In genomic region chr4:3435684-3435956, GRCh38 we compare ENCODE assay signal across 26 cellular contexts. TPM values are rescaled to one million over a fixed set of nuclear protein-coding genes. Genes with fewer than 3 reads are reported as not detected.
"Had no signal": no experiment of that assay in that cellular context is flagged by ENCODE, and none has a peak within 500 bp of the region (broad histone marks: within the 10 kb centered on the region; RNA-seq: fewer than 3 reads in every experiment).

No MANE protein-coding gene starts in this region.

- H3K27ac Mint-ChIP-seq: activated CD4-positive, alpha-beta memory T cell treated with anti-CD3 and anti-CD28 coated beads for 36 hours; activated CD4-positive, alpha-beta T cell treated with anti-CD3 and anti-CD28 coated beads, Interleukin-2, amount 10 ng/mL, durations not matched to agents 24 days and 14 days; activated naive CD8-positive, alpha-beta T cell treated with anti-CD3 and anti-CD28 coated beads, Interleukin-2, amount 50 U/mL, for 24 hours; T-helper 17 cell; WTC11 had no signal

- H3K27me3 Mint-ChIP-seq: activated CD4-positive, alpha-beta memory T cell treated with anti-CD3 and anti-CD28 coated beads for 36 hours; activated CD4-positive, alpha-beta T cell treated with anti-CD3 and anti-CD28 coated beads, Interleukin-2, amount 10 ng/mL, durations not matched to agents 24 days and 14 days; activated naive CD8-positive, alpha-beta T cell treated with anti-CD3 and anti-CD28 coated beads, Interleukin-2, amount 50 U/mL, for 24 hours; brain; T-helper 17 cell had no signal

- H3K27me3 ChIP-seq: ascending aorta, MG63, Peyer's patch had no signal

- H3K27ac ChIP-seq: Peyer's patch had no signal

- ATAC-seq: activated naive CD4-positive, alpha-beta T cell treated with anti-CD3 and anti-CD28 coated beads, Interleukin-2, amount 50 U/mL, for 72 hours; activated naive CD8-positive, alpha-beta T cell treated with anti-CD3 and anti-CD28 coated beads, Interleukin-2, amount 50 U/mL, for 24 hours; activated T-cell treated with anti-CD3 and anti-CD28 coated beads, Interleukin-2, amount 50 U/mL, for 4 hours; T-helper 17 cell had no signal

- H3K4me3 ChIP-seq: ascending aorta, MG63, Peyer's patch had no signal

- H3K4me1 ChIP-seq: Peyer's patch had no signal

- H3K9me3 ChIP-seq: ascending aorta, MG63, Peyer's patch had no signal

- H3K9me3 Mint-ChIP-seq: activated CD4-positive, alpha-beta memory T cell treated with anti-CD3 and anti-CD28 coated beads for 36 hours; activated CD4-positive, alpha-beta T cell treated with anti-CD3 and anti-CD28 coated beads, Interleukin-2, amount 10 ng/mL, durations not matched to agents 24 days and 14 days; activated naive CD4-positive, alpha-beta T cell treated with anti-CD3 and anti-CD28 coated beads, Interleukin-2, amount 50 U/mL, for 72 hours; activated naive CD8-positive, alpha-beta T cell treated with anti-CD3 and anti-CD28 coated beads, Interleukin-2, amount 50 U/mL, for 24 hours; activated T-cell treated with anti-CD3 and anti-CD28 coated beads, Interleukin-2, amount 50 U/mL, for 4 hours; WTC11 had no signal

- H3K4me3 Mint-ChIP-seq: activated CD4-positive, alpha-beta memory T cell treated with anti-CD3 and anti-CD28 coated beads for 36 hours; activated CD4-positive, alpha-beta T cell treated with anti-CD3 and anti-CD28 coated beads, Interleukin-2, amount 10 ng/mL, durations not matched to agents 24 days and 14 days; activated naive CD8-positive, alpha-beta T cell treated with anti-CD3 and anti-CD28 coated beads, Interleukin-2, amount 50 U/mL, for 24 hours; activated T-cell treated with anti-CD3 and anti-CD28 coated beads, Interleukin-2, amount 50 U/mL, for 4 hours; brain; T-helper 17 cell; WTC11 had no signal

- H3K36me3 ChIP-seq: MG63, Peyer's patch had no signal

- H3K4me1 Mint-ChIP-seq: activated CD4-positive, alpha-beta T cell treated with anti-CD3 and anti-CD28 coated beads, Interleukin-2, amount 10 ng/mL, durations not matched to agents 24 days and 14 days; activated naive CD8-positive, alpha-beta T cell treated with anti-CD3 and anti-CD28 coated beads, Interleukin-2, amount 50 U/mL, for 24 hours; WTC11 had no signal

- H3K36me3 Mint-ChIP-seq: activated CD4-positive, alpha-beta memory T cell treated with anti-CD3 and anti-CD28 coated beads for 36 hours; activated naive CD4-positive, alpha-beta T cell treated with anti-CD3 and anti-CD28 coated beads, Interleukin-2, amount 50 U/mL, for 72 hours; WTC11 had no signal

- DNase-seq: activated CD4-positive, alpha-beta memory T cell treated with anti-CD3 and anti-CD28 coated beads for 36 hours; activated CD4-positive, alpha-beta T cell treated with anti-CD3 and anti-CD28 coated beads, Interleukin-2, amount 10 ng/mL, durations not matched to agents 24 days and 14 days; activated CD4-positive, CD25-positive, alpha-beta regulatory T cell treated with anti-CD3 and anti-CD28 coated beads, Interleukin-2, amount 50 U/mL, for 72 hours; activated CD8-positive, alpha-beta memory T cell treated with anti-CD3 and anti-CD28 coated beads for 24 hours; activated effector memory CD4-positive, alpha-beta T cell treated with anti-CD3 and anti-CD28 coated beads, Interleukin-2, amount 50 U/mL, for 16 hours; activated naive CD4-positive, alpha-beta T cell treated with Interleukin-2 at 50 U/mL for 16 hours; activated naive CD8-positive, alpha-beta T cell treated with anti-CD3 and anti-CD28 coated beads, Interleukin-2, amount 50 U/mL, for 24 hours; activated T-cell treated with anti-CD3 and anti-CD28 coated beads, Interleukin-2, amount 50 U/mL, for 4 hours; amniotic stem cell; cerebellar nuclear complex; MG63; MV-4-11; NCI-H1105; NCI-H1436; NCI-H187; NCI-H2081; NCI-H446; NCI-H524; Peyer's patch; SHP77 treated with DMSO at 0.1 percent for 48 hours; T-helper 17 cell; T-helper 9 cell had no signal

RNA-seq across cellular contexts. Expression of gene HGFAC, which starts 6.1 kb away (rescaled TPM):
- total RNA-seq: activated CD4-positive, alpha-beta memory T cell treated with anti-CD3 and anti-CD28 coated beads for 36 hours; activated CD4-positive, alpha-beta T cell treated with anti-CD3 and anti-CD28 coated beads, Interleukin-2, amount 10 ng/mL, durations not matched to agents 24 days and 14 days; activated naive CD4-positive, alpha-beta T cell treated with anti-CD3 and anti-CD28 coated beads, Interleukin-2, amount 50 U/mL, for 72 hours; Peyer's patch; T-helper 17 cell had no signal

RNA-seq across cellular contexts. Expression of gene DOK7, which starts 27.5 kb away (rescaled TPM):
- total RNA-seq: activated CD4-positive, alpha-beta memory T cell treated with anti-CD3 and anti-CD28 coated beads for 36 hours; activated CD4-positive, alpha-beta T cell treated with anti-CD3 and anti-CD28 coated beads, Interleukin-2, amount 10 ng/mL, durations not matched to agents 24 days and 14 days; activated naive CD4-positive, alpha-beta T cell treated with anti-CD3 and anti-CD28 coated beads, Interleukin-2, amount 50 U/mL, for 72 hours; activated T-cell treated with anti-CD3 and anti-CD28 coated beads, Interleukin-2, amount 50 U/mL, for 4 hours; T-helper 17 cell had no signal
